Comparison of ENCODE assay signal across 8 cellular contexts in genomic region chr17:57086069-57086930, GRCh38. TPM values are rescaled to one million over a fixed set of nuclear protein-coding genes. Genes with fewer than 3 reads are reported as not detected.
A peak's percentile ranks its signal among the peaks of the same experiment; 100 is the strongest.
DNase-seq lines count a peak whose midpoint lies in the region; ATAC-seq, FAIRE-seq and TF ChIP-seq lines count a peak whose summit lies in the region.

No MANE protein-coding gene starts in this region.

- in situ Hi-C loops in astrocyte of the cerebellum (cut with HindIII; ENCODE audit: low sequenced_read_pairs) = loop anchor here (5.0 kb wide), 1 partner anchor 36 kb away; no protein-coding TSS in a partner anchor

- H3K27me3 Mint-ChIP-seq in Calu3 (ENCODE audit: unreplicated experiment) (no peaks in the 10 kb centered on the region), HFFc6 (ENCODE audit: insufficient read depth) (peaks cover 1% of the 10 kb centered on the region)

- H3K9me3 ChIP-seq in small intestine (ENCODE audit: control insufficient read depth, low read depth) = no peaks in the 10 kb centered on the region

- H3K4me3 Mint-ChIP-seq in Calu3 (ENCODE audit: low read depth, unreplicated experiment) (peak overlapping the region; percentile 89), HFFc6 (peak overlapping the region; percentile 88)

- peaks cover 25% of the 10 kb centered on the region for H3K36me3 Mint-ChIP-seq in Calu3 (ENCODE audit: insufficient read depth, unreplicated experiment)
- H3K36me3 Mint-ChIP-seq in HFFc6 (ENCODE audit: low read depth) = no peaks in the 10 kb centered on the region

- no peaks in the 10 kb centered on the region for H3K27me3 ChIP-seq in small intestine (ENCODE audit: control insufficient read depth in 2 of 2, insufficient read depth in 2 of 2, low read length in 2 of 2)

- H3K4me3 ChIP-seq in astrocyte of the cerebellum (ENCODE audit: low read depth, low read length) (peak overlapping the region; percentile 76), small intestine (ENCODE audit: low read depth in 1 of 2, low read length in 2 of 2) (peak overlapping the region; percentile 47 to 79)

- H3K27ac Mint-ChIP-seq in Calu3 (ENCODE audit: unreplicated experiment) (peak overlapping the region; percentile 47), HFFc6 (peak overlapping the region; percentile 50)

- no TSS peak for BruUV-seq in Calu3 (replicated peaks; lab: Mats Ljungman, UMichigan)

- H3K9me3 Mint-ChIP-seq in Calu3 (ENCODE audit: low read depth, unreplicated experiment) = no peaks in the 10 kb centered on the region
- no peaks in the 10 kb centered on the region for H3K9me3 Mint-ChIP-seq in HFFc6

- peaks cover 40% of the 10 kb centered on the region for H3K4me1 Mint-ChIP-seq in Calu3 (ENCODE audit: low read depth, unreplicated experiment)
- H3K4me1 Mint-ChIP-seq in HFFc6 (ENCODE audit: low read depth) = peaks cover 29% of the 10 kb centered on the region

- DNase-seq in Calu3 (no peak), HFFc6 (peak; percentile 12), RWPE1 (ENCODE audit: low spot score) (peak; percentile 67), astrocyte of the cerebellum (ENCODE audit: low read depth) (no peak), iPS-NIHi11 (ENCODE audit: low spot score) (peak; percentile 41), small intestine (peak; percentile 95), NCI-H1436 (lab: John Stamatoyannopoulos, UW) (no peak)

- H3K36me3 ChIP-seq in small intestine (ENCODE audit: control insufficient read depth in 2 of 2, insufficient read depth in 2 of 2, low read length in 2 of 2) = peaks cover 0 to under 1% of the 10 kb centered on the region in 2 donors

- POLR2A ChIA-PET in RWPE1 (lab: Yijun Ruan, JAX; ENCODE audit: low non-redundant PET) = interaction anchor here (0.6 kb wide), 1 partner anchor 198 kb away, joined by 4 read pairs; no protein-coding TSS in a partner anchor

- no peak for FAIRE-seq in small intestine (lab: Jason Lieb, UNC)

- WGBS in small intestine, 3 donors = 0 to 1% (median 0%) methylated on average over 43 to 45 of the region's 45 CpGs

- peak overlapping the region; percentile 89 for H3K27ac ChIP-seq in RWPE1
- peak overlapping the region; percentile 95 to 96 for H3K27ac ChIP-seq in small intestine (ENCODE audit: low read depth in 1 of 2, low read length in 1 of 2)

- no peak for ATAC-seq in HG02840 (IDR thresholded peaks at IDR 0.05; ENCODE audit: low FRiP score, unreplicated experiment)

- peaks cover 7 to 20% of the 10 kb centered on the region in 2 donors for H3K4me1 ChIP-seq in small intestine (ENCODE audit: control insufficient read depth in 2 of 2, insufficient read depth in 1 of 2, low read depth in 1 of 2, low read length in 1 of 2)

- TF ChIP-seq CTCF in Calu3 (IDR thresholded peaks at IDR 0.05; ENCODE audit: unreplicated experiment) = no peak
- no peak for TF ChIP-seq CTCF in HFFc6 (IDR thresholded peaks at IDR 0.05)
- TF ChIP-seq CTCF in RWPE1 (conservative IDR thresholded peaks at IDR 0.05; ENCODE audit: low read depth) = no peak
- TF ChIP-seq CTCF in astrocyte of the cerebellum (IDR thresholded peaks at IDR 0.05; ENCODE audit: low read depth, low read length, missing control alignments) = no peak

- intact Hi-C loops in Calu3 (cut with micrococcal nuclease; ENCODE audit: unreplicated experiment) = no loop called here

- CTCF ChIA-PET in Calu3 (lab: Charles Lee) (interaction anchor here (0.7 kb wide), 1 partner anchor 185 kb away, joined by 3 read pairs; no protein-coding TSS in a partner anchor), RWPE1 (lab: Yijun Ruan, JAX) (interaction anchor here (0.6 to 1.1 kb wide), 2 partner anchors 157 to 747 kb away, joined by 3 to 4 read pairs; no protein-coding TSS in a partner anchor)

RNA-seq across cellular contexts. Expression of gene AKAP1, which starts 1.3 kb away (rescaled TPM):
- 41.4 and 48.4 TPM in 2 replicates for total RNA-seq in Calu3 (2022)
- 10 to 100 TPM in 5 of 6 experiments, 1 to 10 TPM in 1; 9.7 to 12.6 (median 10.7) TPM for total RNA-seq in HFFc6 (2021; fragmentation: NEBNext Ultra II Directional; extraction: Animal tissue kit (Norgen Biotek cat#: 25700))
- polyA plus RNA-seq in small intestine = 10 to 100 TPM; 28.9 to 68.6 (median 42.3) TPM

Comparison
In these comparisons a context has a peak if more than half of its experiments do, and no peak if none do; other contexts are left out.
1. DNase-seq: peak in HFFc6 (single experiment), RWPE1 (single experiment), iPS-NIHi11 (single experiment) and small intestine (single experiment); none in Calu3 (single experiment), astrocyte of the cerebellum (single experiment) and NCI-H1436 (single experiment).